Comparison of ENCODE assay signal across 8 cellular contexts in the genomic region with DNA sequence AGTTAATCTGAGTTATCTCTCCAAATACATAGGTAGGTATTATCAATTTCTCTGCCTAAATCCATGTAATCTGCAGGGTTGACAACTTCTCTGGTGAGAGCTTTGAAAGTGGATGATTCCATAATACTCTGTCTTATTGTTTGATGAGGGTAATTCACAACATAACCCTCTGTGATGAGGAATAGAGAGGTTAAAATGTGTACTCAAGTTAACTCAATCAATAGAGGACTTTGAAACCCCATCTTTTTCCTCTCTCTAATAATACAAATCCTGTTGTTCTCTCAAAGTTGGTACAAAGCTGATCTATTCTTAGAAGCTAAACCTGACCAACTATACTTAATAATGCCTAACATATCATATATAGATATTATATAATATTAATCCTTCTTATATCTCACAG.
"Had no signal": no experiment of that assay in that cellular context is flagged by ENCODE, and none has a peak within 500 bp of the region (broad histone marks: within the 10 kb centered on the region; RNA-seq: fewer than 3 reads in every experiment).

No MANE protein-coding gene starts in this region.

- DNase-seq: GDM1, GF-D8 had no signal

- FAIRE-seq: G401.6, GM12878, GM12891, GM12892, GM18507, GM19239 had no signal

- ATAC-seq: GM12878 had no signal

- H3K4me3 ChIP-seq: GM12878 had no signal
